1 cellular context compared by ENCODE assay signal in genomic region chr20:48621256-48622078, GRCh38.
TF ChIP-seq lines count a peak whose summit lies in the region.

No MANE protein-coding gene starts in this region.

TF ChIP-seq in HepG2, 621 proteins besides CTCF, POLR2A, EP300 and RAD21 (continued from another document):
- TF ChIP-seq PREB (CRISPR knock-in tag; IDR thresholded peaks at IDR 0.05) (no peak), BCLAF1 (IDR thresholded peaks at IDR 0.05) (no peak), KDM5B (CRISPR knock-in tag; IDR thresholded peaks at IDR 0.05; ENCODE audit: borderline replicate concordance) (no peak), THAP9 (CRISPR knock-in tag; IDR thresholded peaks at IDR 0.05; ENCODE audit: borderline replicate concordance) (no peak), KLF15 (CRISPR knock-in tag; IDR thresholded peaks at IDR 0.05; ENCODE audit: borderline replicate concordance) (no peak), LRRFIP1 (CRISPR knock-in tag; conservative IDR thresholded peaks at IDR 0.05) (no peak), ZSCAN25 (CRISPR knock-in tag; IDR thresholded peaks at IDR 0.05) (no peak), ZNF7 (CRISPR knock-in tag; IDR thresholded peaks at IDR 0.05) (no peak), ZNF660 (CRISPR knock-in tag; IDR thresholded peaks at IDR 0.05; ENCODE audit: borderline replicate concordance, low read depth) (no peak), ATF2 (CRISPR knock-in tag; IDR thresholded peaks at IDR 0.05) (no peak)
